Comparison of ENCODE assay signal across 19 cellular contexts in genomic region chr9:35495984-35496383, GRCh38. TPM values are rescaled to one million over a fixed set of nuclear protein-coding genes. Genes with fewer than 3 reads are reported as not detected.
DNase-seq lines count a peak whose midpoint lies in the region; ATAC-seq and TF ChIP-seq lines count a peak whose summit lies in the region.
"Had no signal": no experiment of that assay in that cellular context is flagged by ENCODE, and none has a peak within 500 bp of the region (broad histone marks: within the 10 kb centered on the region; RNA-seq: fewer than 3 reads in every experiment).

No MANE protein-coding gene starts in this region.

- H3K27me3 ChIP-seq in GM23248 (replicated peaks; ENCODE audit: insufficient read depth) (no peaks in the 10 kb centered on the region), sigmoid colon (no peaks in the 10 kb centered on the region)
- H3K27me3 ChIP-seq: neural progenitor cell, vagina had no signal

- in situ Hi-C loops in GM23248 (cut with MboI) = loop anchor here (5.0 kb wide), 1 partner anchor 51 kb away; no protein-coding TSS in a partner anchor

- intact Hi-C loops in sigmoid colon (cut with DNase I) = no loop called here

- no peaks in the 10 kb centered on the region for H3K9me2 ChIP-seq in GM23248 (ENCODE audit: insufficient read depth)

- H3K36me3 Mint-ChIP-seq in activated T-cell treated with anti-CD3 and anti-CD28 coated beads, Interleukin-2, amount 50 U/mL, for 24 hours (ENCODE audit: low read depth) = peaks cover 3% of the 10 kb centered on the region
- peaks cover 2% of the 10 kb centered on the region for H3K36me3 Mint-ChIP-seq in T-helper 2 cell treated with Interferon-gamma antibody and Interleukin-4, amounts not matched to agents 5 μg/mL and 100 μg/mL, for 36 hours (ENCODE audit: low read depth)
- H3K36me3 Mint-ChIP-seq: neural progenitor cell had no signal

- H3K9ac ChIP-seq in GM23248 = no peak overlapping the region
- H3K9ac ChIP-seq: neural progenitor cell had no signal

- H3K27ac Mint-ChIP-seq in activated T-cell treated with anti-CD3 and anti-CD28 coated beads, Interleukin-2, amount 50 U/mL, for 24 hours = no peak overlapping the region
- H3K27ac Mint-ChIP-seq in T-helper 2 cell treated with Interferon-gamma antibody and Interleukin-4, amounts not matched to agents 5 μg/mL and 100 μg/mL, for 36 hours = peak overlapping the region; percentile 13
- H3K27ac Mint-ChIP-seq: neural progenitor cell had no signal

- peaks cover 94% of the 10 kb centered on the region for H3F3A ChIP-seq in GM23248 (ENCODE audit: insufficient read depth)

- H3K4me1 ChIP-seq in GM23248 (ENCODE audit: insufficient read depth) (peaks cover 46% of the 10 kb centered on the region), sigmoid colon (peaks cover 0 to 74% (median 57%) of the 10 kb centered on the region in 4 donors)
- H3K4me1 ChIP-seq: neural progenitor cell, prostate gland had no signal

- H3K4me3 ChIP-seq in GM23248 = no peak overlapping the region
- H3K4me3 ChIP-seq in sigmoid colon = no peak overlapping the region
- H3K4me3 ChIP-seq: neural progenitor cell, prostate gland, smooth muscle cell, vagina had no signal

- no peak for TF ChIP-seq CTCF in sigmoid colon (IDR thresholded peaks at IDR 0.05)

- peaks cover 36% of the 10 kb centered on the region for H3K36me3 ChIP-seq in GM23248 (ENCODE audit: low read depth)
- no peaks in the 10 kb centered on the region for H3K36me3 ChIP-seq in sigmoid colon
- H3K36me3 ChIP-seq: neural progenitor cell, prostate gland, vagina had no signal

- no peak for ATAC-seq in GM21367 (IDR thresholded peaks at IDR 0.05; ENCODE audit: unreplicated experiment)
- ATAC-seq: HCT116 had no signal

- H2AFZ ChIP-seq in GM23248 = no peak overlapping the region
- H2AFZ ChIP-seq: neural progenitor cell had no signal

- H3K4me1 Mint-ChIP-seq in activated T-cell treated with anti-CD3 and anti-CD28 coated beads, Interleukin-2, amount 50 U/mL, for 24 hours (ENCODE audit: low read depth) = peaks cover 45% of the 10 kb centered on the region
- peaks cover 27% of the 10 kb centered on the region for H3K4me1 Mint-ChIP-seq in T-helper 2 cell treated with Interferon-gamma antibody and Interleukin-4, amounts not matched to agents 5 μg/mL and 100 μg/mL, for 36 hours (ENCODE audit: low read depth)

- no peak for TF ChIP-seq POLR2A in sigmoid colon (IDR thresholded peaks at IDR 0.05)

- H3K79me2 ChIP-seq in GM23248 (ENCODE audit: insufficient read depth) = peaks cover 97% of the 10 kb centered on the region

- H3K27me3 Mint-ChIP-seq in activated T-cell treated with anti-CD3 and anti-CD28 coated beads, Interleukin-2, amount 50 U/mL, for 24 hours = peaks cover 2% of the 10 kb centered on the region
- no peaks in the 10 kb centered on the region for H3K27me3 Mint-ChIP-seq in T-helper 2 cell treated with Interferon-gamma antibody and Interleukin-4, amounts not matched to agents 5 μg/mL and 100 μg/mL, for 36 hours (ENCODE audit: low read depth)

- H3K9me3 Mint-ChIP-seq in activated T-cell treated with anti-CD3 and anti-CD28 coated beads, Interleukin-2, amount 50 U/mL, for 24 hours = peaks cover 16% of the 10 kb centered on the region
- peaks cover 6% of the 10 kb centered on the region for H3K9me3 Mint-ChIP-seq in T-helper 2 cell treated with Interferon-gamma antibody and Interleukin-4, amounts not matched to agents 5 μg/mL and 100 μg/mL, for 36 hours
- H3K9me3 Mint-ChIP-seq: central memory CD8-positive, alpha-beta T cell had no signal

- WGBS in GM23248 (ENCODE audit: low coverage in 1 of 2, low lambda C conversion rate in 2 of 2, missing lambda C conversion rate in 2 of 2), 2 experiments = 68 to 70% methylated on average over 10 of the region's 10 CpGs
- 60 to 86% methylated on average over 10 of the region's 10 CpGs for WGBS in sigmoid colon, 2 donors

- peak; percentile 31 for DNase-seq in activated T-cell treated with anti-CD3 and anti-CD28 coated beads, Interleukin-2, amount 50 U/mL, for 24 hours
- no peak for DNase-seq in activated T-cell treated with anti-CD3 and anti-CD28 coated beads, Interleukin-2, amount 50 U/mL, for 1 hour
- DNase-seq in GM23248 (no peak), sigmoid colon (no peak), occipital lobe (lab: John Stamatoyannopoulos, UW) (no peak), cerebellum (ENCODE audit: low spot score) (no peak)
- DNase-seq in T-helper 2 cell treated with Interferon-gamma antibody and Interleukin-4, amounts not matched to agents 5 μg/mL and 100 μg/mL, for 36 hours (ENCODE audit: low spot score) = peak; percentile 8
- DNase-seq: aorta; DMS79 treated with DMSO at 0.1 percent for 48 hours; effector CD4-positive, alpha-beta T cell; T-helper 9 cell had no signal

- TF ChIP-seq EP300 in sigmoid colon (IDR thresholded peaks at IDR 0.05) = no peak

- H4K20me1 ChIP-seq in GM23248 (ENCODE audit: insufficient read depth) = no peaks in the 10 kb centered on the region

- H3K4me2 ChIP-seq in GM23248 (ENCODE audit: unreplicated experiment) = no peak overlapping the region
- H3K4me2 ChIP-seq: neural progenitor cell, smooth muscle cell had no signal

- H3K27ac ChIP-seq in GM23248 (0 out of 2 replicates have a peak overlapping the region, but pooled peaks have one; percentile 16), sigmoid colon (peak overlapping the region in 3 of 4 donors; percentile 15 to 71 (median 64))
- H3K27ac ChIP-seq: C4-2B, neural progenitor cell, prostate gland, vagina had no signal

- no peak overlapping the region for H3K4me3 Mint-ChIP-seq in activated T-cell treated with anti-CD3 and anti-CD28 coated beads, Interleukin-2, amount 50 U/mL, for 24 hours
- peak overlapping the region; percentile 22 for H3K4me3 Mint-ChIP-seq in T-helper 2 cell treated with Interferon-gamma antibody and Interleukin-4, amounts not matched to agents 5 μg/mL and 100 μg/mL, for 36 hours
- H3K4me3 Mint-ChIP-seq: central memory CD8-positive, alpha-beta T cell; neural progenitor cell had no signal

- no peaks in the 10 kb centered on the region for H3K9me3 ChIP-seq in GM23248 (ENCODE audit: low read depth)
- no peaks in the 10 kb centered on the region for H3K9me3 ChIP-seq in sigmoid colon
- H3K9me3 ChIP-seq: prostate gland, vagina had no signal

RNA-seq across cellular contexts. Expression of gene RUSC2, which starts 6.1 kb away (rescaled TPM):
- total RNA-seq in GM23248 (2014; rRNA removed; shearing (Covaris generic)) = 74.0 and 78.4 TPM in 2 replicates
- 31.7 and 34.0 TPM in 2 replicates for polyA plus RNA-seq in GM23248 (2016; fragmentation: Nextera tagmentation; extraction: Ambion mirVana)
- total RNA-seq in sigmoid colon = 10 to 100 TPM; 30.9 to 47.1 (median 43.4) TPM
- 1 to 10 TPM in 2 of 3 donors, under 1 TPM in 1; 0.92 to 5.6 (median 1.2) TPM for polyA plus RNA-seq in sigmoid colon
- total RNA-seq in occipital lobe = 51.2 TPM
- 39.3 TPM for total RNA-seq in cerebellum

Comparison
In these comparisons a context has a peak if more than half of its experiments do, and no peak if none do; other contexts are left out.
1. DNase-seq: peak in activated T-cell treated with anti-CD3 and anti-CD28 coated beads, Interleukin-2, amount 50 U/mL, for 24 hours (single experiment) and T-helper 2 cell treated with Interferon-gamma antibody and Interleukin-4, amounts not matched to agents 5 μg/mL and 100 μg/mL, for 36 hours (single experiment); none in activated T-cell treated with anti-CD3 and anti-CD28 coated beads, Interleukin-2, amount 50 U/mL, for 1 hour (single experiment), GM23248 (single experiment), sigmoid colon (single experiment), occipital lobe (single experiment) and cerebellum (single experiment).